Comparison of ENCODE assay signal across 2 cellular contexts in genomic region chr4:5730993-5731975, GRCh38.
A peak's percentile ranks its signal among the peaks of the same experiment; 100 is the strongest.
TF ChIP-seq lines count a peak whose summit lies in the region.

No MANE protein-coding gene starts in this region.

TF ChIP-seq in IMR-90, 13 proteins besides CTCF, POLR2A, EP300 and RAD21:
- TF ChIP-seq CEBPB (IDR thresholded peaks at IDR 0.05; ENCODE audit: low read depth, low read length), result peak; percentile 62; the same call in 1 of the 2 replicates
- no peak for TF ChIP-seq RFX5 (IDR thresholded peaks at IDR 0.05; ENCODE audit: low read depth, low read length)

TF ChIP-seq in H1, 55 proteins besides CTCF, POLR2A, EP300 and RAD21:
- no peak for TF ChIP-seq GABPA (IDR thresholded peaks at IDR 0.05; ENCODE audit: borderline replicate concordance, insufficient read depth, low read length)
- no peak for TF ChIP-seq YY1 (IDR thresholded peaks at IDR 0.05; ENCODE audit: low read depth, low read length)
- no peak for TF ChIP-seq POU5F1 (IDR thresholded peaks at IDR 0.05; ENCODE audit: low read depth, low read length)
- TF ChIP-seq FOSL1 (IDR thresholded peaks at IDR 0.05; ENCODE audit: insufficient read depth, low read depth, low read length), result no peak
- TF ChIP-seq USF2 (IDR thresholded peaks at IDR 0.05; ENCODE audit: low read length), result no peak
- TF ChIP-seq HDAC2 (IDR thresholded peaks at IDR 0.05; ENCODE audit: borderline replicate concordance in 1 of 2, low read depth in 2 of 2, low read length in 2 of 2), result no peak
- no peak for TF ChIP-seq BACH1 (IDR thresholded peaks at IDR 0.05; ENCODE audit: low read length)
- TF ChIP-seq RNF2 (IDR thresholded peaks at IDR 0.05; ENCODE audit: borderline replicate concordance, low read depth, low read length, missing control alignments, poor library complexity, severe bottlenecking), result no peak
- no peak for TF ChIP-seq KDM5A (IDR thresholded peaks at IDR 0.05; ENCODE audit: low read length)
- TF ChIP-seq EGR1 (IDR thresholded peaks at IDR 0.05; ENCODE audit: borderline replicate concordance, low read depth, low read length), result no peak
